Comparison of ENCODE assay signal across 17 cellular contexts in genomic region chr14:96470331-96470730, GRCh38. TPM values are rescaled to one million over a fixed set of nuclear protein-coding genes. Genes with fewer than 3 reads are reported as not detected.
DNase-seq lines count a peak whose midpoint lies in the region; ATAC-seq and TF ChIP-seq lines count a peak whose summit lies in the region.
"Had no signal": no experiment of that assay in that cellular context is flagged by ENCODE, and none has a peak within 500 bp of the region (broad histone marks: within the 10 kb centered on the region; RNA-seq: fewer than 3 reads in every experiment).

No MANE protein-coding gene starts in this region.

- BruUV-seq in Panc1 (replicated peaks; lab: Mats Ljungman, UMichigan) = no TSS peak

- H3K4me3 ChIP-seq in Panc1 (ENCODE audit: low read depth in 2 of 2, low read length in 2 of 2) (peak overlapping the region in 1 of 2 experiments; percentile 20; a peak in 1 of 4 replicates), sigmoid colon (no peak overlapping the region)
- H3K4me3 ChIP-seq: PC-9 had no signal

- POLR2A ChIA-PET in Panc1 (lab: Charles Lee) = no interaction called here

- H3K36me3 ChIP-seq in Panc1 (ENCODE audit: control insufficient read depth, insufficient read depth, low read length) = no peaks in the 10 kb centered on the region
- H3K36me3 ChIP-seq in sigmoid colon = no peaks in the 10 kb centered on the region

- in situ Hi-C loops in Panc1 (cut with HindIII; ENCODE audit: low pct_unique_long_range_greater_than_20kb, low sequenced_read_pairs) = no loop called here

- no peak for TF ChIP-seq POLR2A in sigmoid colon (IDR thresholded peaks at IDR 0.05)

- H3K27me3 ChIP-seq in Panc1 (ENCODE audit: control insufficient read depth, insufficient read depth, low read length) (no peaks in the 10 kb centered on the region), sigmoid colon (no peaks in the 10 kb centered on the region)

- H3K27ac ChIP-seq in Panc1 (ENCODE audit: low read length) = no peak overlapping the region; the same call in 1 of the 2 replicates
- no peak overlapping the region for H3K27ac ChIP-seq in sigmoid colon
- H3K27ac ChIP-seq: KMS-11, PC-9 had no signal

- ATAC-seq in left ventricle myocardium superior (peak; percentile 26), left cardiac atrium (no peak), Panc1 (0 out of 2 replicates have a peak, but pooled peaks have one; percentile 65), left colon (no peak)

- H3K9me3 ChIP-seq in Panc1 (ENCODE audit: control insufficient read depth, insufficient read depth, low read depth, low read length) (no peaks in the 10 kb centered on the region), sigmoid colon (no peaks in the 10 kb centered on the region)

- no peak for TF ChIP-seq EP300 in sigmoid colon (IDR thresholded peaks at IDR 0.05)

- no peak for DNase-seq in left ventricle myocardium superior
- DNase-seq in left cardiac atrium = no peak
- peak; percentile 4 for DNase-seq in Panc1 (ENCODE audit: low read depth, low spot score)
- DNase-seq in fibroblast of peridontal ligament (ENCODE audit: extremely low read depth) = peak; percentile 4
- peak; percentile 3 for DNase-seq in stromal cell of bone marrow (ENCODE audit: low read depth)
- no peak for DNase-seq in sigmoid colon
- no peak for DNase-seq in left colon
- no peak for DNase-seq in NCI-H510A treated with DMSO at 0.1 percent for 48 hours (lab: John Stamatoyannopoulos, UW)
- DNase-seq: AML-193, EL, NCI-H1105, NCI-H1694 treated with DMSO at 0.1 percent for 48 hours, NCI-H2171, NCI-H446, NCI-H748 treated with DMSO at 0.1 percent for 48 hours, PC-9 had no signal

- intact Hi-C loops in left ventricle myocardium superior (cut with micrococcal nuclease) (no loop called here), left cardiac atrium (cut with DNase I) (no loop called here), Panc1 (cut with micrococcal nuclease; ENCODE audit: unreplicated experiment) (no loop called here), sigmoid colon (cut with DNase I) (no loop called here), left colon (cut with DNase I, micrococcal nuclease) (no loop called here)

- CTCF ChIA-PET in Panc1 (lab: Charles Lee) = no interaction called here

- no peak for TF ChIP-seq CTCF in Panc1 (IDR thresholded peaks at IDR 0.05)
- no peak for TF ChIP-seq CTCF in sigmoid colon (IDR thresholded peaks at IDR 0.05)

- H3K4me1 ChIP-seq in Panc1 (ENCODE audit: control insufficient read depth, insufficient read depth, low read length) (0 out of 2 replicates have a peak, but pooled peaks cover 3% of the 10 kb centered on the region), sigmoid colon (no peaks in the 10 kb centered on the region)

- WGBS in sigmoid colon, 2 donors = 64 to 73% methylated on average over 4 of the region's 4 CpGs

RNA-seq across cellular contexts. Expression of gene PAPOLA, which starts 31.9 kb away (rescaled TPM):
- total RNA-seq in left ventricle myocardium superior (166 TPM), left cardiac atrium (100 to 1,000 TPM; 125 to 151 TPM), Panc1 (2021; ENCODE audit: unreplicated experiment) (125 TPM), sigmoid colon (100 to 1,000 TPM; 113 to 154 (median 133) TPM), left colon (100 to 1,000 TPM; 159 to 164 TPM)
- 71.1 TPM for polyA plus RNA-seq in Panc1 (2012; ENCODE audit: insufficient read length)
- 10 to 100 TPM; 67.9 to 84.2 (median 71.1) TPM for polyA plus RNA-seq in sigmoid colon

Comparison
In these comparisons a context has a peak if more than half of its experiments do, and no peak if none do; other contexts are left out.
1. ATAC-seq: peak in left ventricle myocardium superior (single experiment) and Panc1 (single experiment); none in left cardiac atrium (0 of 2) and left colon (single experiment).
2. DNase-seq: peak in Panc1 (single experiment), fibroblast of peridontal ligament (single experiment) and stromal cell of bone marrow (single experiment); none in left ventricle myocardium superior (single experiment), left cardiac atrium (single experiment), sigmoid colon (single experiment), left colon (0 of 2) and NCI-H510A treated with DMSO at 0.1 percent for 48 hours (single experiment).